ENCODE assay signal across 8 cellular contexts in the genomic region with DNA sequence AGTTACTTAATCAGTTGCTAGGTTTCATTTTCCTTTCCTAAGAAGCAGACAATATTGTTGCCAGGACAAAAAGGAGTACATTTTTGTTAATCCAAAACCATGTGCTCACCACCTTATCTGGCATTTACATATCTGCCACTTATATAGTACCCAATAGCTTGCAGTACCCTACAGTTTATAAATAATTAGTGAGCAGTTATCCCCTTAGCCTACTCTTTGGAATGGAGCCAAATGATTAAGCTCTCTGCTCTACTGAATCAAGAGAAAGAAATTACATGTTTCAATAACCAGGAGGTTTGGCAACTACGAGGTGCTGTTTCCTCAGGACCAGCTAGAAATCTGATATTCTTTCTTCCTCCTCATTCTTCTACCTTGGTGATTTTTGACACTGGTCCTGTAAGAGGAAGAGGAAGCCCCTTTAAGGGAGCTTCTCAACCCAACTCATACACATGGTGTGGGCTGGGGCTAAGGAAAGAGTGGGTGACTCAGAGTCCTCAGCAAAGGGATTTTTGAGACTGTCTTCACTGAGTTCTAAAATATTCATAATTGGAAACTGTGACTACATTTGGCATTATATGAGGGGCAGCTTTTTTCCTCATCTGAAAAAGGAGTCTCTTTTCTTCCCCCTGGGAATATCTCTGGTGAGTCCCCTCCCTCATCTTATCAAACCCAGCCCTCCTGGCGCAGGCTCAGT. TPM values are rescaled to one million over a fixed set of nuclear protein-coding genes. Genes with fewer than 3 reads are reported as not detected.
DNase-seq lines count a peak whose midpoint lies in the region; ATAC-seq, FAIRE-seq and TF ChIP-seq lines count a peak whose summit lies in the region.

No MANE protein-coding gene starts in this region.

- H3K36me3 ChIP-seq in astrocyte (ENCODE audit: insufficient read depth, low read length) = peaks cover 41% of the 10 kb centered on the region

- no peak for ATAC-seq in GM18520 (IDR thresholded peaks at IDR 0.05; ENCODE audit: unreplicated experiment)

- no peaks in the 10 kb centered on the region for H3K27me3 Mint-ChIP-seq in astrocyte (ENCODE audit: low read depth, unreplicated experiment)

- peak overlapping the region; percentile 99 for H3K4me3 ChIP-seq in Jurkat, Clone E6-1 (ENCODE audit: low read length)
- peak overlapping the region; percentile 96 for H3K4me3 ChIP-seq in astrocyte (ENCODE audit: insufficient read depth, low read depth, low read length)

- peak; percentile 81 for DNase-seq in COR-L47 (lab: John Stamatoyannopoulos, UW)
- no peak for DNase-seq in Jurkat, Clone E6-1 (ENCODE audit: low read depth, low spot score)
- DNase-seq in SIG-M5 treated with dmso at 0.1 percent for 504 hours (lab: John Stamatoyannopoulos, UW; ENCODE audit: unreplicated experiment) = peak; percentile 86
- peak; percentile 73 for DNase-seq in astrocyte (ENCODE audit: low read depth)
- peak; percentile 96 for DNase-seq in kidney tubule cell (ENCODE audit: low spot score)
- peak; percentile 31 for DNase-seq in stimulated activated CD8-positive, alpha-beta memory T cell treated with anti-CD3 and anti-CD28 coated beads, Interleukin-12 subunit alpha, Interleukin-12 subunit beta, amount 100 ng/mL, for 4 hours (ENCODE audit: low read depth)
- no peak for DNase-seq in SK-N-DZ (ENCODE audit: low spot score)

- no peak for FAIRE-seq in astrocyte (lab: Jason Lieb, UNC)

- H3K9me3 ChIP-seq in astrocyte (ENCODE audit: insufficient read depth, low read depth, low read length) = peaks cover 9% of the 10 kb centered on the region

- H4K20me1 ChIP-seq in astrocyte (ENCODE audit: insufficient read depth, low read length) = peaks cover 73% of the 10 kb centered on the region

- H3K27ac ChIP-seq in astrocyte (ENCODE audit: low read depth, low read length) = peak overlapping the region; percentile 84

- H3K27ac Mint-ChIP-seq in astrocyte (ENCODE audit: unreplicated experiment) = peak overlapping the region; percentile 98

- H3K36me3 Mint-ChIP-seq in astrocyte (ENCODE audit: low read depth, unreplicated experiment) = peaks cover 46% of the 10 kb centered on the region

- H3K4me2 ChIP-seq in astrocyte (ENCODE audit: low read length) = peak overlapping the region; percentile 91

- peaks cover 82% of the 10 kb centered on the region for H3K79me2 ChIP-seq in astrocyte (ENCODE audit: insufficient read depth, low read length)

- no peak overlapping the region for H2AFZ ChIP-seq in astrocyte (ENCODE audit: low read depth, low read length)

- H3K4me1 ChIP-seq in astrocyte (ENCODE audit: insufficient read depth, low read length) = peaks cover 18% of the 10 kb centered on the region

- peaks cover 1% of the 10 kb centered on the region for H3K9me3 Mint-ChIP-seq in astrocyte (ENCODE audit: unreplicated experiment)

- H3K4me3 Mint-ChIP-seq in astrocyte (ENCODE audit: unreplicated experiment) = peak overlapping the region; percentile 99

- TF ChIP-seq CTCF in astrocyte (IDR thresholded peaks at IDR 0.05; ENCODE audit: insufficient read depth, low read depth, low read length) = no peak

- no peaks in the 10 kb centered on the region for H3K27me3 ChIP-seq in astrocyte (ENCODE audit: insufficient read depth, low read length)

- H3K9ac ChIP-seq in astrocyte (ENCODE audit: low read length) = peak overlapping the region; percentile 98

- peaks cover 14% of the 10 kb centered on the region for H3K4me1 Mint-ChIP-seq in astrocyte (ENCODE audit: low read depth, unreplicated experiment)

RNA-seq across cellular contexts. Expression of a gene that starts 1.5 kb away (rescaled TPM):
- polyA plus RNA-seq in Jurkat, Clone E6-1 (2012; ENCODE audit: insufficient read depth, insufficient read length) = 12.4 TPM
- 77.0 and 77.4 TPM in 2 replicates for total RNA-seq in astrocyte
- 5.2 and 6.0 TPM in 2 replicates for polyA plus RNA-seq in SK-N-DZ (2014; cell fraction: cytosol; rRNA removed)
- polyA plus RNA-seq in SK-N-DZ (2014; cell fraction: nucleus; rRNA removed) = 5.4 and 7.8 TPM in 2 replicates

RNA-seq across cellular contexts. Expression of a gene that starts 57.1 kb away (rescaled TPM):
- 73.8 TPM for polyA plus RNA-seq in Jurkat, Clone E6-1 (2012; ENCODE audit: insufficient read depth, insufficient read length)
- 34.6 and 38.3 TPM in 2 replicates for total RNA-seq in astrocyte
- polyA plus RNA-seq in SK-N-DZ (2014; cell fraction: cytosol; rRNA removed) = 74.6 and 75.3 TPM in 2 replicates
- polyA plus RNA-seq in SK-N-DZ (2014; cell fraction: nucleus; rRNA removed) = 70.2 and 70.3 TPM in 2 replicates

Comparison
In these comparisons a context has a peak if more than half of its experiments do, and no peak if none do; other contexts are left out.
1. DNase-seq: peak in COR-L47 (single experiment), SIG-M5 treated with dmso at 0.1 percent for 504 hours (single experiment), astrocyte (single experiment), kidney tubule cell (single experiment) and stimulated activated CD8-positive, alpha-beta memory T cell treated with anti-CD3 and anti-CD28 coated beads, Interleukin-12 subunit alpha, Interleukin-12 subunit beta, amount 100 ng/mL, for 4 hours (single experiment); none in Jurkat, Clone E6-1 (single experiment) and SK-N-DZ (single experiment).